In genomic region chr4:2068566-2068965, GRCh38 we compare ENCODE assay signal across 22 cellular contexts. TPM values are rescaled to one million over a fixed set of nuclear protein-coding genes. Genes with fewer than 3 reads are reported as not detected.
A peak's percentile ranks its signal among the peaks of the same experiment; 100 is the strongest.
DNase-seq lines count a peak whose midpoint lies in the region; ATAC-seq and TF ChIP-seq lines count a peak whose summit lies in the region.
"Had no signal": no experiment of that assay in that cellular context is flagged by ENCODE, and none has a peak within 500 bp of the region (broad histone marks: within the 10 kb centered on the region; RNA-seq: fewer than 3 reads in every experiment).

No MANE protein-coding gene starts in this region.

- peaks cover 0 to 22% (median 14%) of the 10 kb centered on the region in 7 donors for H3K27me3 ChIP-seq in heart right ventricle
- H3K27me3 ChIP-seq in suprapubic skin: peaks cover 52% of the 10 kb centered on the region
- no peaks in the 10 kb centered on the region for H3K27me3 ChIP-seq in prostate gland (replicated peaks; ENCODE audit: insufficient read depth)
- H3K27me3 ChIP-seq: BLaER1, SJCRH30 had no signal

- H3K27me3 Mint-ChIP-seq in nephron (ENCODE audit: low read depth): peaks cover 5% of the 10 kb centered on the region

- no peak for TF ChIP-seq EP300 in suprapubic skin (IDR thresholded peaks at IDR 0.05)

- peak; percentile 38 for DNase-seq in cardiac septum (ENCODE audit: low spot score)
- DNase-seq in heart right ventricle: no peak
- DNase-seq in suprapubic skin (ENCODE audit: low spot score in 2 of 2): peak; percentile 32 to 44
- no peak for DNase-seq in prostate gland (ENCODE audit: low spot score)
- no peak for DNase-seq in medulla oblongata (ENCODE audit: extremely low spot score)
- DNase-seq: Calu3; CD8-positive, alpha-beta T cell; GF-D8; KBM-7; NCI-H1105; NCI-H1694; NCI-H2081 treated with DMSO at 0.1 percent for 48 hours; NCI-H524; PC-3; RPMI8226; SJCRH30 had no signal

- H3K27ac ChIP-seq in heart right ventricle: no peak overlapping the region
- peak overlapping the region; percentile 4 for H3K27ac ChIP-seq in cingulate gyrus (ENCODE audit: low read depth, low read length)
- H3K27ac ChIP-seq in suprapubic skin: no peak overlapping the region
- H3K27ac ChIP-seq in prostate gland: no peak overlapping the region
- H3K27ac ChIP-seq: A549, BLaER1, SJCRH30 had no signal

- peak overlapping the region; percentile 7 to 56 (median 19) for H3K27ac Mint-ChIP-seq in nephron
- H3K27ac Mint-ChIP-seq: CD8-positive, alpha-beta T cell had no signal

- H3K9me3 ChIP-seq in heart right ventricle (no peaks in the 10 kb centered on the region), suprapubic skin (no peaks in the 10 kb centered on the region), prostate gland (no peaks in the 10 kb centered on the region)
- H3K9me3 ChIP-seq: A549, BLaER1, SJCRH30 had no signal

- no peaks in the 10 kb centered on the region for H3K36me3 ChIP-seq in heart right ventricle
- H3K36me3 ChIP-seq in suprapubic skin: no peaks in the 10 kb centered on the region
- no peaks in the 10 kb centered on the region for H3K36me3 ChIP-seq in prostate gland
- H3K36me3 ChIP-seq: SJCRH30 had no signal

- TF ChIP-seq POLR2A in suprapubic skin (IDR thresholded peaks at IDR 0.05) (no peak), prostate gland (IDR thresholded peaks at IDR 0.05) (no peak)

- no peak for ATAC-seq in heart right ventricle
- ATAC-seq in HG03460 (IDR thresholded peaks at IDR 0.05; ENCODE audit: unreplicated experiment): no peak
- ATAC-seq: A549; CD8-positive, alpha-beta T cell; HCT116; PC-3 had no signal

- no peak for TF ChIP-seq CTCF in heart right ventricle (IDR thresholded peaks at IDR 0.05)
- TF ChIP-seq CTCF in nephron (IDR thresholded peaks at IDR 0.05; ENCODE audit: unreplicated experiment in 3 of 3): no peak
- no peak for TF ChIP-seq CTCF in suprapubic skin (IDR thresholded peaks at IDR 0.05)
- TF ChIP-seq CTCF in prostate gland (IDR thresholded peaks at IDR 0.05): no peak

- H3K4me3 ChIP-seq in heart right ventricle (no peak overlapping the region), suprapubic skin (no peak overlapping the region), prostate gland (no peak overlapping the region)
- H3K4me3 ChIP-seq: A549, BLaER1, SJCRH30 had no signal

- intact Hi-C loops in cardiac septum (cut with DNase I): no loop called here
- intact Hi-C loops in heart right ventricle (cut with DNase I): no loop called here
- intact Hi-C loops in prostate gland (cut with DNase I): no loop called here

- H3K4me3 Mint-ChIP-seq in nephron: no peak overlapping the region
- H3K4me3 Mint-ChIP-seq: CD8-positive, alpha-beta T cell had no signal

- WGBS in heart right ventricle, 2 donors: 88 to 93% methylated on average over 11 of the region's 11 CpGs
- 65% methylated on average over 8 of the region's 11 CpGs for WGBS in suprapubic skin
- 83% methylated on average over 11 of the region's 11 CpGs for WGBS in prostate gland

- no peaks in the 10 kb centered on the region for H3K9me3 Mint-ChIP-seq in nephron
- H3K9me3 Mint-ChIP-seq: CD8-positive, alpha-beta T cell had no signal

- H3K36me3 Mint-ChIP-seq in nephron (ENCODE audit: low read depth): no peaks in the 10 kb centered on the region
- H3K36me3 Mint-ChIP-seq: CD8-positive, alpha-beta T cell had no signal

- H3K4me1 ChIP-seq in heart right ventricle (no peaks in the 10 kb centered on the region), suprapubic skin (no peaks in the 10 kb centered on the region), prostate gland (replicated peaks) (no peaks in the 10 kb centered on the region)
- H3K4me1 ChIP-seq: A549, SJCRH30 had no signal

- peaks cover 10% of the 10 kb centered on the region for H3K4me1 Mint-ChIP-seq in nephron

RNA-seq across cellular contexts. Expression of gene NAT8L, which starts 9.4 kb away (rescaled TPM):
- total RNA-seq in cardiac septum (1.1 TPM), heart right ventricle (1 to 10 TPM in 1 of 10 donors, under 1 TPM in 9; 0.12 to 1.4 (median 0.43) TPM), suprapubic skin (1 to 10 TPM; 1.0 to 2.8 (median 1.6) TPM), prostate gland (10 to 100 TPM in 1 of 2 donors, under 1 TPM in 1; 0.41 to 36.4 TPM)
- polyA plus RNA-seq in heart right ventricle: under 1 TPM; 0.19 to 0.29 TPM

RNA-seq across cellular contexts. Expression of gene NELFA, which starts 59.8 kb away (rescaled TPM):
- total RNA-seq in cardiac septum (14.7 TPM), heart right ventricle (10 to 100 TPM in 7 of 10 donors, 1 to 10 TPM in 3; 8.8 to 14.1 (median 10.6) TPM), suprapubic skin (10 to 100 TPM; 23.2 to 41.5 (median 35.5) TPM), prostate gland (10 to 100 TPM; 29.5 to 53.3 TPM)
- 10 to 100 TPM; 11.5 to 19.7 TPM for polyA plus RNA-seq in heart right ventricle

Comparison
In these comparisons a context has a peak if more than half of its experiments do, and no peak if none do; other contexts are left out.
1. DNase-seq: peak in cardiac septum (single experiment) and suprapubic skin (2 of 2); none in heart right ventricle (0 of 2), prostate gland (single experiment) and medulla oblongata (single experiment).